In the genomic region with DNA sequence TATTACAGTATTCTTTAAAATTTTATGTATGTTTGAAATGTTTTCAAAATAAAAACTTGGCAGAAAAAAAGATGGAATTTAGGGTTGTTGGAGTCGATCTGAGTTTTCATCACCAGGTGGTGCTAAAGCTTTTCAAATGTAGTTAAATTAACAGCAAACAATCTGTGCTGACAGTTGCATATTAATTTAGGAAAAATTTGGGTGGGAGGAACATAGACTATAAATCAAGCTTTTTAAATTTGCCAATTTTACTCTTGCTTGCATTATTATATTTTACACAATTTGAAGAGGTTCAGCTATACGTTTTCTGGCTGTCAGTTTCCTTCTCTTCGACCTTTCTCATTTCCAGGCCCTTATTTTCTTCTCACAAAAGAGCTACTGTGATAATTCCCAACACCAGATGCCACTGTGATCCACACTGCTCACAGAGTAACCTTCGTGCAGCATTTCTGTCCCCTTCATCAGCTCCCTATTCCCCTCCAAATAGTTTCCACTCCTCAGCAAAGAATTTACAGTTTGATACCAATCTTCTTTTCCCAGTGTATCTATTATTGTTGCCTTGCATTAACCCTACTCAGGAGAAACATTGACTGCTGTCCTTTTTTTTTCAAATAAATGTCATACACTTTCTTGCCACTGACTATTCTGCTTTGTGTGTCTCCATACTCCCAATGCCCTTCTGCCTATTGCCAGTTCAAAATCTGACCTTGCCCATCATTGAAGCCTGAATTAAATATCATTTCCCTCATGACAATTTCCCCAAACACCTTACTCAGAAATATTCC, we compare ENCODE assay signal across 8 cellular contexts. TPM values are rescaled to one million over a fixed set of nuclear protein-coding genes. Genes with fewer than 3 reads are reported as not detected.
A peak's percentile ranks its signal among the peaks of the same experiment; 100 is the strongest.
DNase-seq lines count a peak whose midpoint lies in the region; ATAC-seq and TF ChIP-seq lines count a peak whose summit lies in the region.

No MANE protein-coding gene starts in this region.

- peak overlapping the region; percentile 40 for H3K27ac Mint-ChIP-seq in Caco-2 (ENCODE audit: unreplicated experiment)

- H3K9me3 ChIP-seq in Caco-2 (no peaks in the 10 kb centered on the region), SK-N-MC (ENCODE audit: low read depth, low read length) (no peaks in the 10 kb centered on the region)

- H3K36me3 Mint-ChIP-seq in Caco-2 (ENCODE audit: insufficient read depth, unreplicated experiment) = no peaks in the 10 kb centered on the region

- H3K4me3 ChIP-seq in Caco-2 (ENCODE audit: low read depth, low read length) (no peak overlapping the region), SK-N-MC (no peak overlapping the region), foreskin fibroblast (ENCODE audit: low read depth in 1 of 2, low read length in 2 of 2) (no peak overlapping the region)

- peak in 1 of 2 experiments; percentile 33 for DNase-seq in Caco-2
- DNase-seq in HT-29 (ENCODE audit: low spot score) = peak; percentile 85
- DNase-seq in SK-N-MC (ENCODE audit: low read depth, low spot score) = peak; percentile 34
- DNase-seq in foreskin fibroblast = peak; percentile 11 to 67
- peak; percentile 61 for DNase-seq in renal cortical epithelial cell (ENCODE audit: low read depth)
- no peak for DNase-seq in iPS-NIHi7 (ENCODE audit: extremely low spot score)
- DNase-seq in stimulated activated CD4-positive, alpha-beta T cell treated with anti-CD3 and anti-CD28 coated beads, Interleukin-15, amount 100 ng/mL, for 24 hours = no peak

- POLR2A ChIA-PET in Caco-2 (lab: Charles Lee) = interaction anchor here (0.7 kb wide), 1 partner anchor 226 kb away, joined by 3 read pairs; no protein-coding TSS in a partner anchor

- H3K27me3 Mint-ChIP-seq in Caco-2 (ENCODE audit: insufficient read depth, unreplicated experiment) = no peaks in the 10 kb centered on the region

- no TSS peak for BruUV-seq in Caco-2 (replicated peaks; lab: Mats Ljungman, UMichigan)

- peaks cover 15% of the 10 kb centered on the region for H3K4me1 Mint-ChIP-seq in Caco-2 (ENCODE audit: low read depth, unreplicated experiment)

- H3K4me1 ChIP-seq in Caco-2 = peaks cover 7% of the 10 kb centered on the region

- no peak overlapping the region for H3K27ac ChIP-seq in SK-N-MC

- TF ChIP-seq CTCF in Caco-2 (IDR thresholded peaks at IDR 0.05; ENCODE audit: insufficient read depth in 1 of 2, low read depth in 1 of 2, low read length in 1 of 2, severe bottlenecking in 1 of 2, unreplicated experiment in 1 of 2) = peak; percentile 50 to 82
- no peak for TF ChIP-seq CTCF in foreskin fibroblast (IDR thresholded peaks at IDR 0.05; ENCODE audit: low read depth, low read length)

- intact Hi-C loops in Caco-2 (cut with micrococcal nuclease; ENCODE audit: unreplicated experiment) = loop anchor here (1.0 to 10.0 kb wide), 8 partner anchors 88 to 870 kb away; a partner anchor contains a TSS

- no peak for ATAC-seq in HG03139 (IDR thresholded peaks at IDR 0.05; ENCODE audit: unreplicated experiment)

- H3K27me3 ChIP-seq in Caco-2 (replicated peaks; ENCODE audit: control insufficient read depth, insufficient read depth, low read length) = no peaks in the 10 kb centered on the region

- H3K36me3 ChIP-seq in Caco-2 (ENCODE audit: control insufficient read depth, insufficient read depth, low read length) (no peaks in the 10 kb centered on the region), SK-N-MC (ENCODE audit: insufficient read depth, low read length) (no peaks in the 10 kb centered on the region)

- CTCF ChIA-PET in Caco-2 (lab: Charles Lee) = interaction anchor here (0.7 to 1.8 kb wide), 13 partner anchors 49 to 872 kb away, joined by 3 to 25 read pairs (median 5); a partner anchor contains a TSS

- H3K4me3 Mint-ChIP-seq in Caco-2 (ENCODE audit: unreplicated experiment) = no peak overlapping the region

- no peaks in the 10 kb centered on the region for H3K9me3 Mint-ChIP-seq in Caco-2 (ENCODE audit: unreplicated experiment)

- no peak overlapping the region for H3K9ac ChIP-seq in SK-N-MC (ENCODE audit: insufficient read length)

RNA-seq across cellular contexts. Expression of a gene that starts 53.4 kb away (rescaled TPM):
- total RNA-seq in Caco-2 (2022) (16.1 and 16.6 TPM in 2 replicates), renal cortical epithelial cell (10.2 and 15.1 TPM in 2 replicates)
- 2.8 and 3.9 TPM in 2 replicates for total RNA-seq in HT-29 (2014; rRNA removed; shearing (Covaris generic))

Comparison
In these comparisons a context has a peak if more than half of its experiments do, and no peak if none do; other contexts are left out.
1. DNase-seq: peak in HT-29 (single experiment), SK-N-MC (single experiment), foreskin fibroblast (2 of 2) and renal cortical epithelial cell (single experiment); none in iPS-NIHi7 (single experiment) and stimulated activated CD4-positive, alpha-beta T cell treated with anti-CD3 and anti-CD28 coated beads, Interleukin-15, amount 100 ng/mL, for 24 hours (single experiment).